In the genomic region with DNA sequence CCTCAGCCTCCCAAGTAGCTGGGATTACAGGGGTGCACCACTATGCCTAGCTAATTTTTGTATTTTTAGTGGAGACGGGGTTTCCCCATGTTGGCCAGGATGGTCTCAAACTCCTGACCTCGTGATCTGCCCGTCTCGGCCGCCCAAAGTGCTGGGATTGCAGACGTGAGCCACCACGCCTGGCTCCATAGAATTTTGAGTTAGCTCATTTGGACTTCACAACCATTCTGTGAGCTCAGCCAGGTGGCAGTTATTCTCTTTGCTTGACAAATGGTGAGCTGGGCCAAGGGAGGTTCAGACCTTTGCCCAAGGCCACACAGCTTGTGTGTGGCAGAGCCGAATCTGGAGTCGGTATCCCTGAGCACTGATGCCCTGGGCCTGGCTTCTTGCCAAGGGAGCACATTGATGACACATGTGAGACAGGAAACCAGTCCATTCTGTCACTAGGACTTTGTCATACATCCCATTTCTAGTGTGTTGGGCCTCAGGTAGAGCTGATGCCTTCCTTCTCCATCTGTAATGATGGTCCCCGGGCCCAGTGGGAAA, we compare ENCODE assay signal across 15 cellular contexts. TPM values are rescaled to one million over a fixed set of nuclear protein-coding genes. Genes with fewer than 3 reads are reported as not detected.
DNase-seq lines count a peak whose midpoint lies in the region; ATAC-seq and TF ChIP-seq lines count a peak whose summit lies in the region.
"Had no signal": no experiment of that assay in that cellular context is flagged by ENCODE, and none has a peak within 500 bp of the region (broad histone marks: within the 10 kb centered on the region; RNA-seq: fewer than 3 reads in every experiment).

No MANE protein-coding gene starts in this region.

- H3F3A ChIP-seq in SK-N-SH (replicated peaks; ENCODE audit: insufficient read depth) = no peaks in the 10 kb centered on the region

- H3K9ac ChIP-seq in BLaER1 (no peak overlapping the region), SK-N-SH (no peak overlapping the region)

- POLR2A ChIA-PET in SK-N-SH (lab: Yijun Ruan, JAX) = no interaction called here

- ATAC-seq in HG03521 (IDR thresholded peaks at IDR 0.05; ENCODE audit: unreplicated experiment) (no peak), GM18907 (IDR thresholded peaks at IDR 0.05; ENCODE audit: unreplicated experiment) (no peak)
- ATAC-seq: GM12878 had no signal

- TF ChIP-seq EP300 in SK-N-SH (IDR thresholded peaks at IDR 0.05; ENCODE audit: borderline replicate concordance in 1 of 2, low read depth in 1 of 2, low read length in 1 of 2) = peak in 1 of 2 experiments; percentile 19; a peak in 1 of 4 replicates

- H2AFZ ChIP-seq in SK-N-SH (ENCODE audit: low read depth) = no peak overlapping the region

- H3K36me3 ChIP-seq in BLaER1 (0 out of 2 replicates have a peak, but pooled peaks cover under 1% of the 10 kb centered on the region), SK-N-SH (replicated peaks in 1 of 2; ENCODE audit: control insufficient read depth in 1 of 2, insufficient read depth in 2 of 2, low read length in 1 of 2) (no peaks in the 10 kb centered on the region)
- H3K36me3 ChIP-seq: SJCRH30 had no signal

- TF ChIP-seq CTCF in SK-N-SH (IDR thresholded peaks at IDR 0.05) = no peak

- no peaks in the 10 kb centered on the region for H4K20me1 ChIP-seq in BLaER1
- H4K20me1 ChIP-seq in SK-N-SH (ENCODE audit: insufficient read depth) = no peaks in the 10 kb centered on the region

- H3K4me2 ChIP-seq in BLaER1 = 0 out of 2 replicates have a peak overlapping the region, but pooled peaks have one; percentile 2
- no peak overlapping the region for H3K4me2 ChIP-seq in SK-N-SH

- H3K9me2 ChIP-seq in SK-N-SH = no peaks in the 10 kb centered on the region

- DNase-seq in COR-L47 (lab: John Stamatoyannopoulos, UW) (peak; percentile 11), SK-N-SH (peak; percentile 73), mesenteric fat pad (ENCODE audit: low spot score) (peak; percentile 62), epidermal melanocyte (ENCODE audit: insufficient read length, low spot score) (no peak)
- DNase-seq: CD8-positive, alpha-beta memory T cell; DMS153; HCEC 1CT; NCI-H1048; NCI-H2171 treated with DMSO at 0.1 percent for 48 hours; NCI-H774; SJCRH30 had no signal

- H3K4me3 ChIP-seq in BLaER1 (no peak overlapping the region), SK-N-SH (ENCODE audit: low read depth in 2 of 2, low read length in 1 of 2) (no peak overlapping the region)
- H3K4me3 ChIP-seq: GM12878, SJCRH30 had no signal

- H3K9me3 ChIP-seq in BLaER1 = no peaks in the 10 kb centered on the region
- no peaks in the 10 kb centered on the region for H3K9me3 ChIP-seq in SK-N-SH
- H3K9me3 ChIP-seq: SJCRH30 had no signal

- H3K79me2 ChIP-seq in SK-N-SH (ENCODE audit: insufficient read depth) = no peaks in the 10 kb centered on the region

- CTCF ChIA-PET in SK-N-SH (lab: Yijun Ruan, JAX) = interaction anchor here (1.1 to 2.4 kb wide), 7 partner anchors 11 to 314 kb away, joined by 3 to 14 read pairs (median 4); no protein-coding TSS in a partner anchor

- H3K4me1 ChIP-seq in BLaER1 (peaks cover 46% of the 10 kb centered on the region), SK-N-SH (ENCODE audit: control insufficient read depth in 1 of 2, insufficient read depth in 2 of 2, low read depth in 1 of 2, low read length in 1 of 2) (peaks cover 0 to 25% of the 10 kb centered on the region in 2 experiments; a peak in 2 of 4 replicates)
- H3K4me1 ChIP-seq: SJCRH30 had no signal

- H3K27me3 ChIP-seq in BLaER1 (no peaks in the 10 kb centered on the region), SK-N-SH (ENCODE audit: insufficient read depth) (no peaks in the 10 kb centered on the region)
- H3K27me3 ChIP-seq: SJCRH30 had no signal

- 79% methylated on average over 8 of the region's 10 CpGs for WGBS in SK-N-SH (ENCODE audit: low lambda C conversion rate)

- TF ChIP-seq RAD21 in SK-N-SH (IDR thresholded peaks at IDR 0.05; ENCODE audit: low read length) = 0 out of 2 replicates have a peak, but pooled peaks have one; percentile 1

- H3K27ac ChIP-seq in BLaER1 = no peak overlapping the region
- peak overlapping the region in 1 of 2 experiments; percentile 34; a peak in 2 of 4 replicates for H3K27ac ChIP-seq in SK-N-SH (ENCODE audit: low read depth in 2 of 2, low read length in 1 of 2)
- H3K27ac ChIP-seq: SJCRH30 had no signal

TF ChIP-seq in SK-N-SH, 30 proteins besides CTCF, POLR2A, EP300 and RAD21:
- TF ChIP-seq RXRA (IDR thresholded peaks at IDR 0.05; ENCODE audit: borderline replicate concordance, low read depth) = no peak
- TF ChIP-seq RCOR1 (IDR thresholded peaks at IDR 0.05; ENCODE audit: low read length) = peak; percentile 22; the same call in 1 of the 2 replicates
- 0 out of 2 replicates have a peak, but pooled peaks have one; percentile 20 for TF ChIP-seq NFIC (IDR thresholded peaks at IDR 0.05; ENCODE audit: borderline replicate concordance)
- no peak for TF ChIP-seq TEAD4 (IDR thresholded peaks at IDR 0.05; ENCODE audit: borderline replicate concordance, insufficient read depth)
- TF ChIP-seq, protein P1, sequence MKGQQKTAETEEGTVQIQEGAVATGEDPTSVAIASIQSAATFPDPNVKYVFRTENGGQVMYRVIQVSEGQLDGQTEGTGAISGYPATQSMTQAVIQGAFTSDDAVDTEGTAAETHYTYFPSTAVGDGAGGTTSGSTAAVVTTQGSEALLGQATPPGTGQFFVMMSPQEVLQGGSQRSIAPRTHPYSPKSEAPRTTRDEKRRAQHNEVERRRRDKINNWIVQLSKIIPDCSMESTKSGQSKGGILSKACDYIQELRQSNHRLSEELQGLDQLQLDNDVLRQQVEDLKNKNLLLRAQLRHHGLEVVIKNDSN (IDR thresholded peaks at IDR 0.05; ENCODE audit: borderline replicate concordance, low read depth) = no peak
- no peak for TF ChIP-seq YY1 (IDR thresholded peaks at IDR 0.05; ENCODE audit: low read depth)
- no peak for TF ChIP-seq EZH2phosphoT487 (IDR thresholded peaks at IDR 0.05; ENCODE audit: borderline replicate concordance, low read depth)
- TF ChIP-seq MXI1 (IDR thresholded peaks at IDR 0.05; ENCODE audit: low read depth, low read length) = peak; percentile 91
- no peak for TF ChIP-seq FOXM1 (IDR thresholded peaks at IDR 0.05; ENCODE audit: low read depth)
- TF ChIP-seq POLR2AphosphoS5 (IDR thresholded peaks at IDR 0.05; ENCODE audit: low read depth, low read length) = no peak
- TF ChIP-seq, protein P2, sequence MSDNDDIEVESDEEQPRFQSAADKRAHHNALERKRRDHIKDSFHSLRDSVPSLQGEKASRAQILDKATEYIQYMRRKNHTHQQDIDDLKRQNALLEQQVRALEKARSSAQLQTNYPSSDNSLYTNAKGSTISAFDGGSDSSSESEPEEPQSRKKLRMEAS (IDR thresholded peaks at IDR 0.05; ENCODE audit: low read depth) = no peak
- no peak for TF ChIP-seq MEF2A (IDR thresholded peaks at IDR 0.05; ENCODE audit: borderline replicate concordance, low read depth)

RNA-seq across cellular contexts. Expression of a gene that starts 17.6 kb away (rescaled TPM):
- polyA plus RNA-seq in SK-N-SH (2012; rRNA removed) = 27.5 and 28.8 TPM in 2 replicates
- 17.2 and 24.8 TPM in 2 replicates for polyA plus RNA-seq in SK-N-SH (2012; cell fraction: cytosol; rRNA removed)
- 19.9 and 23.6 TPM in 2 replicates for polyA plus RNA-seq in SK-N-SH (2012; cell fraction: nucleus; rRNA removed)
- total RNA-seq in mesenteric fat pad = 2.5 TPM

RNA-seq across cellular contexts. Expression of a gene that starts 26.2 kb away (rescaled TPM):
- 30.8 and 31.6 TPM in 2 replicates for polyA plus RNA-seq in SK-N-SH (2012; rRNA removed)
- polyA plus RNA-seq in SK-N-SH (2012; cell fraction: cytosol; rRNA removed) = 7.1 and 12.3 TPM in 2 replicates
- 166 and 204 TPM in 2 replicates for polyA plus RNA-seq in SK-N-SH (2012; cell fraction: nucleus; rRNA removed)
- 34.8 TPM for total RNA-seq in mesenteric fat pad

RNA-seq across cellular contexts. Expression of a gene that starts 48.4 kb away (rescaled TPM):
- 39.8 and 56.9 TPM in 2 replicates for polyA plus RNA-seq in SK-N-SH (2012; rRNA removed)
- polyA plus RNA-seq in SK-N-SH (2012; cell fraction: cytosol; rRNA removed) = 18.6 and 29.9 TPM in 2 replicates
- 36.3 and 41.6 TPM in 2 replicates for polyA plus RNA-seq in SK-N-SH (2012; cell fraction: nucleus; rRNA removed)
- 2.4 TPM for total RNA-seq in mesenteric fat pad

RNA-seq across cellular contexts. Expression of a gene that starts 56.0 kb away (rescaled TPM):
- 26.3 and 31.6 TPM in 2 replicates for polyA plus RNA-seq in SK-N-SH (2012; rRNA removed)
- polyA plus RNA-seq in SK-N-SH (2012; cell fraction: cytosol; rRNA removed) = 11.8 and 18.8 TPM in 2 replicates
- polyA plus RNA-seq in SK-N-SH (2012; cell fraction: nucleus; rRNA removed) = 41.2 and 42.1 TPM in 2 replicates
- total RNA-seq in mesenteric fat pad = 24.6 TPM
